In the genomic region with DNA sequence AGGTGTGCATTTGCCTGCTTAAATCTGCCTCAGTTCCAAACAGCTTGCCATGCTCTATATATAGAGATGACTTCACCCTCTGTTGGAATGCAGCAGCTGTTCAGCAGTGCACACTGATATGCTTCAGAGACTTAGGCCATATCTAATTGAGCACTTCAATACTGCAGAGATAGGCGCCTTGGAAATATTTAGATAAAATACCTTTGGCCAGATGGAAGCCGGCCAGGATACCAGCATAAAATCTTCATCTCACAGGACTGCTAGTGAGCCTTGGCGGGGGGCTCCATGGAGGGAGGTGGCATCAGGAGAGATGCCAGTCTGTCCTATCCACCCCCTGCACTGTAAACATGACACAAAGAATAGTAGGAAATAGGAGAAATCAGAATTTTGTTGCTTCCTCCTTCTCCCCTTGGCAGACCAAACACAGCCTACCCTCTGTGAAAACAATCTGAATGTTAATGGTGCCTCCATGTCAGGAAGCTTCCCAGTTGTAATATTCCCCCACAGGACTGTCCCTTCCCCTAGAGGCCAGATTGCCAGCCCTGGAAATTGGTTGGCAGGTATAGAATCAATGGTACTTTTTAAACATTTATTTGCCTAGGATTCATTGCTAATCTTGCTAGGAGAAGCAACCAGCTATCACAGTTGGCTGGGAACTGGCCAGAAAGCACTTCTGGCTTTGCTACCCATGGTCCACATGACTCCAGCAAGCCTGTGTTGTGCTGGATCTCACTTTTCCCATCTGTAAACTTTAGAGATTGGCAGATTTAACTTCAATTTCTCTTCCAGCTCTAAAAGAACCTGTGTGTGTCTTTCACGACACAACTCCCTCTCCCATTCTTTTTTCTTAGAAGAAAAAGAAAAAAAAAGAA, we compare ENCODE assay signal across 9 cellular contexts.
DNase-seq lines count a peak whose midpoint lies in the region; ATAC-seq and TF ChIP-seq lines count a peak whose summit lies in the region.
"Had no signal": no experiment of that assay in that cellular context is flagged by ENCODE, and none has a peak within 500 bp of the region (broad histone marks: within the 10 kb centered on the region; RNA-seq: fewer than 3 reads in every experiment).

No MANE protein-coding gene starts in this region.

- H3K4me1 ChIP-seq in lung (ENCODE audit: control insufficient read depth in 2 of 2, insufficient read depth in 2 of 2, low read length in 2 of 2) = peaks cover 3 to 6% of the 10 kb centered on the region in 2 donors

- in situ Hi-C loops in ACHN (cut with HindIII; ENCODE audit: low pct_ligation_motif_present, low pct_unique_long_range_greater_than_20kb, low sequenced_read_pairs) = no loop called here

- H3K9me3 ChIP-seq in lung (ENCODE audit: control insufficient read depth in 2 of 2, insufficient read depth in 1 of 2, low read length in 1 of 2) = no peaks in the 10 kb centered on the region

- peak overlapping the region; percentile 35 to 92 for H3K27ac ChIP-seq in lung (ENCODE audit: low read depth in 1 of 2, low read length in 1 of 2)

- DNase-seq in ACHN (peak; percentile 68), LNCaP clone FGC (ENCODE audit: low read depth) (peak; percentile 65), cerebellar cortex (ENCODE audit: low spot score) (peak; percentile 93), lung (ENCODE audit: low spot score) (no peak), GM19238 (ENCODE audit: insufficient read length, low spot score) (no peak), NCI-H1092 (lab: John Stamatoyannopoulos, UW) (no peak)
- DNase-seq: stimulated activated CD4-positive, alpha-beta T cell treated with anti-CD3 and anti-CD28 coated beads, Interleukin-2, amount 100 ng/mL, for 24 hours had no signal

- H3K27me3 ChIP-seq in lung (ENCODE audit: control insufficient read depth, insufficient read depth) = no peaks in the 10 kb centered on the region

- 66 to 80% methylated on average over 4 of the region's 4 CpGs for WGBS in lung, 2 donors

- H3K36me3 ChIP-seq in lung (ENCODE audit: control insufficient read depth in 2 of 2, insufficient read depth in 2 of 2, low read length in 2 of 2) = no peaks in the 10 kb centered on the region

- TF ChIP-seq CTCF in LNCaP clone FGC (IDR thresholded peaks at IDR 0.05; ENCODE audit: control insufficient read depth, extremely low read depth, insufficient read depth) = no peak
- no peak for TF ChIP-seq CTCF in lung (IDR thresholded peaks at IDR 0.05; ENCODE audit: control extremely low read depth, extremely low read depth)

- ATAC-seq in lung (ENCODE audit: insufficient read depth, low FRiP score) (no peak), HG03378 (IDR thresholded peaks at IDR 0.05; ENCODE audit: unreplicated experiment) (no peak), GM18519 (IDR thresholded peaks at IDR 0.05; ENCODE audit: low FRiP score, unreplicated experiment) (no peak)

- H3K4me3 ChIP-seq in LNCaP clone FGC (ENCODE audit: low read depth, low read length) (no peak overlapping the region), lung (no peak overlapping the region)

Comparison
In these comparisons a context has a peak if more than half of its experiments do, and no peak if none do; other contexts are left out.
1. DNase-seq: peak in ACHN (single experiment), LNCaP clone FGC (single experiment) and cerebellar cortex (single experiment); none in lung (single experiment), GM19238 (single experiment) and NCI-H1092 (single experiment).